In genomic region chr21:31900121-31900895, GRCh38 we compare ENCODE assay signal across 22 cellular contexts. TPM values are rescaled to one million over a fixed set of nuclear protein-coding genes. Genes with fewer than 3 reads are reported as not detected.
DNase-seq lines count a peak whose midpoint lies in the region; ATAC-seq lines count a peak whose summit lies in the region.
"Had no signal": no experiment of that assay in that cellular context is flagged by ENCODE, and none has a peak within 500 bp of the region (broad histone marks: within the 10 kb centered on the region; RNA-seq: fewer than 3 reads in every experiment).

No MANE protein-coding gene starts in this region.

- DNase-seq in HK-2 (ENCODE audit: unreplicated experiment) (peak; percentile 43), left lobe of liver (ENCODE audit: low spot score) (peak; percentile 81), renal cortical epithelial cell (ENCODE audit: low read depth) (peak; percentile 98), cerebellar cortex (ENCODE audit: low spot score) (no peak), SKM-1 (lab: John Stamatoyannopoulos, UW; ENCODE audit: unreplicated experiment) (no peak), iPS-NIHi7 (ENCODE audit: extremely low spot score) (no peak)
- DNase-seq in activated CD4-positive, alpha-beta T cell treated with anti-CD3 and anti-CD28 coated beads, Interleukin-2, amount 50 U/mL, for 4 hours, result no peak
- DNase-seq: activated CD8-positive, alpha-beta T cell treated with anti-CD3 and anti-CD28 coated beads, Interleukin-2, amount 10 ng/mL, durations not matched to agents 7 days and 5 days; activated naive CD4-positive, alpha-beta T cell treated with anti-CD3 and anti-CD28 coated beads for 36 hours; activated T-cell treated with anti-CD3 and anti-CD28 coated beads, Interleukin-2, amount 50 U/mL, for 1 hour; caudate nucleus; effector CD4-positive, alpha-beta T cell; GDM1; GM23248; Kasumi-1; left lung; NCI-H1105; NCI-H2081 treated with DMSO at 0.1 percent for 48 hours; RPMI8226; T1000 had no signal

- peaks cover 6% of the 10 kb centered on the region for H3K4me1 Mint-ChIP-seq in activated T-helper 17 cell treated with anti-CD3 and anti-CD28 coated beads, Interleukin-2, amount 50 U/mL, for 72 hours

- no peaks in the 10 kb centered on the region for H3K36me3 Mint-ChIP-seq in activated T-helper 17 cell treated with anti-CD3 and anti-CD28 coated beads, Interleukin-2, amount 50 U/mL, for 72 hours (ENCODE audit: low read depth)

- H3K27ac Mint-ChIP-seq in activated T-helper 17 cell treated with anti-CD3 and anti-CD28 coated beads, Interleukin-2, amount 50 U/mL, for 72 hours, result peak overlapping the region; percentile 44
- H3K27ac Mint-ChIP-seq: activated CD8-positive, alpha-beta T cell treated with anti-CD3 and anti-CD28 coated beads, Interleukin-2, amount 10 ng/mL, durations not matched to agents 7 days and 5 days; activated naive CD4-positive, alpha-beta T cell treated with anti-CD3 and anti-CD28 coated beads for 36 hours had no signal

- no peak for ATAC-seq in activated T-helper 17 cell treated with anti-CD3 and anti-CD28 coated beads, Interleukin-2, amount 50 U/mL, for 72 hours (replicated peaks)
- peak; percentile 96 for ATAC-seq in left lobe of liver
- ATAC-seq: activated CD8-positive, alpha-beta T cell treated with anti-CD3 and anti-CD28 coated beads, Interleukin-2, amount 10 ng/mL, durations not matched to agents 7 days and 5 days; left lung; SK-N-SH treated with all-trans-retinoic acid at 6 μM for 48 hours had no signal

- H3K4me3 Mint-ChIP-seq in activated T-helper 17 cell treated with anti-CD3 and anti-CD28 coated beads, Interleukin-2, amount 50 U/mL, for 72 hours, result no peak overlapping the region
- H3K4me3 Mint-ChIP-seq: activated CD8-positive, alpha-beta T cell treated with anti-CD3 and anti-CD28 coated beads, Interleukin-2, amount 10 ng/mL, durations not matched to agents 7 days and 5 days; activated naive CD4-positive, alpha-beta T cell treated with anti-CD3 and anti-CD28 coated beads for 36 hours had no signal

- peaks cover 4% of the 10 kb centered on the region for H3K27me3 Mint-ChIP-seq in activated T-helper 17 cell treated with anti-CD3 and anti-CD28 coated beads, Interleukin-2, amount 50 U/mL, for 72 hours

- no peaks in the 10 kb centered on the region for H3K9me3 Mint-ChIP-seq in activated T-helper 17 cell treated with anti-CD3 and anti-CD28 coated beads, Interleukin-2, amount 50 U/mL, for 72 hours
- H3K9me3 Mint-ChIP-seq: activated naive CD4-positive, alpha-beta T cell treated with anti-CD3 and anti-CD28 coated beads for 36 hours had no signal

RNA-seq across cellular contexts. Expression of gene HUNK, which starts 27.5 kb away (rescaled TPM):
- under 1 TPM; 0.61 to 0.85 TPM for total RNA-seq in activated T-helper 17 cell treated with anti-CD3 and anti-CD28 coated beads, Interleukin-2, amount 50 U/mL, for 72 hours
- total RNA-seq in left lobe of liver (0.55 TPM), renal cortical epithelial cell (0.17 and 1.8 TPM in 2 replicates)

Comparison
In these comparisons a context has a peak if more than half of its experiments do, and no peak if none do; other contexts are left out.
1. DNase-seq: peak in HK-2 (single experiment), left lobe of liver (single experiment) and renal cortical epithelial cell (single experiment); none in cerebellar cortex (single experiment), activated CD4-positive, alpha-beta T cell treated with anti-CD3 and anti-CD28 coated beads, Interleukin-2, amount 50 U/mL, for 4 hours (0 of 2), SKM-1 (single experiment) and iPS-NIHi7 (single experiment).